1 cellular context compared by ENCODE assay signal in genomic region chr6:17730078-17730704, GRCh38.
TF ChIP-seq lines count a peak whose summit lies in the region.

No MANE protein-coding gene starts in this region.

TF ChIP-seq in GM23338, 12 proteins besides CTCF, POLR2A, EP300 and RAD21 (continued from another document):
- TF ChIP-seq, protein P1, sequence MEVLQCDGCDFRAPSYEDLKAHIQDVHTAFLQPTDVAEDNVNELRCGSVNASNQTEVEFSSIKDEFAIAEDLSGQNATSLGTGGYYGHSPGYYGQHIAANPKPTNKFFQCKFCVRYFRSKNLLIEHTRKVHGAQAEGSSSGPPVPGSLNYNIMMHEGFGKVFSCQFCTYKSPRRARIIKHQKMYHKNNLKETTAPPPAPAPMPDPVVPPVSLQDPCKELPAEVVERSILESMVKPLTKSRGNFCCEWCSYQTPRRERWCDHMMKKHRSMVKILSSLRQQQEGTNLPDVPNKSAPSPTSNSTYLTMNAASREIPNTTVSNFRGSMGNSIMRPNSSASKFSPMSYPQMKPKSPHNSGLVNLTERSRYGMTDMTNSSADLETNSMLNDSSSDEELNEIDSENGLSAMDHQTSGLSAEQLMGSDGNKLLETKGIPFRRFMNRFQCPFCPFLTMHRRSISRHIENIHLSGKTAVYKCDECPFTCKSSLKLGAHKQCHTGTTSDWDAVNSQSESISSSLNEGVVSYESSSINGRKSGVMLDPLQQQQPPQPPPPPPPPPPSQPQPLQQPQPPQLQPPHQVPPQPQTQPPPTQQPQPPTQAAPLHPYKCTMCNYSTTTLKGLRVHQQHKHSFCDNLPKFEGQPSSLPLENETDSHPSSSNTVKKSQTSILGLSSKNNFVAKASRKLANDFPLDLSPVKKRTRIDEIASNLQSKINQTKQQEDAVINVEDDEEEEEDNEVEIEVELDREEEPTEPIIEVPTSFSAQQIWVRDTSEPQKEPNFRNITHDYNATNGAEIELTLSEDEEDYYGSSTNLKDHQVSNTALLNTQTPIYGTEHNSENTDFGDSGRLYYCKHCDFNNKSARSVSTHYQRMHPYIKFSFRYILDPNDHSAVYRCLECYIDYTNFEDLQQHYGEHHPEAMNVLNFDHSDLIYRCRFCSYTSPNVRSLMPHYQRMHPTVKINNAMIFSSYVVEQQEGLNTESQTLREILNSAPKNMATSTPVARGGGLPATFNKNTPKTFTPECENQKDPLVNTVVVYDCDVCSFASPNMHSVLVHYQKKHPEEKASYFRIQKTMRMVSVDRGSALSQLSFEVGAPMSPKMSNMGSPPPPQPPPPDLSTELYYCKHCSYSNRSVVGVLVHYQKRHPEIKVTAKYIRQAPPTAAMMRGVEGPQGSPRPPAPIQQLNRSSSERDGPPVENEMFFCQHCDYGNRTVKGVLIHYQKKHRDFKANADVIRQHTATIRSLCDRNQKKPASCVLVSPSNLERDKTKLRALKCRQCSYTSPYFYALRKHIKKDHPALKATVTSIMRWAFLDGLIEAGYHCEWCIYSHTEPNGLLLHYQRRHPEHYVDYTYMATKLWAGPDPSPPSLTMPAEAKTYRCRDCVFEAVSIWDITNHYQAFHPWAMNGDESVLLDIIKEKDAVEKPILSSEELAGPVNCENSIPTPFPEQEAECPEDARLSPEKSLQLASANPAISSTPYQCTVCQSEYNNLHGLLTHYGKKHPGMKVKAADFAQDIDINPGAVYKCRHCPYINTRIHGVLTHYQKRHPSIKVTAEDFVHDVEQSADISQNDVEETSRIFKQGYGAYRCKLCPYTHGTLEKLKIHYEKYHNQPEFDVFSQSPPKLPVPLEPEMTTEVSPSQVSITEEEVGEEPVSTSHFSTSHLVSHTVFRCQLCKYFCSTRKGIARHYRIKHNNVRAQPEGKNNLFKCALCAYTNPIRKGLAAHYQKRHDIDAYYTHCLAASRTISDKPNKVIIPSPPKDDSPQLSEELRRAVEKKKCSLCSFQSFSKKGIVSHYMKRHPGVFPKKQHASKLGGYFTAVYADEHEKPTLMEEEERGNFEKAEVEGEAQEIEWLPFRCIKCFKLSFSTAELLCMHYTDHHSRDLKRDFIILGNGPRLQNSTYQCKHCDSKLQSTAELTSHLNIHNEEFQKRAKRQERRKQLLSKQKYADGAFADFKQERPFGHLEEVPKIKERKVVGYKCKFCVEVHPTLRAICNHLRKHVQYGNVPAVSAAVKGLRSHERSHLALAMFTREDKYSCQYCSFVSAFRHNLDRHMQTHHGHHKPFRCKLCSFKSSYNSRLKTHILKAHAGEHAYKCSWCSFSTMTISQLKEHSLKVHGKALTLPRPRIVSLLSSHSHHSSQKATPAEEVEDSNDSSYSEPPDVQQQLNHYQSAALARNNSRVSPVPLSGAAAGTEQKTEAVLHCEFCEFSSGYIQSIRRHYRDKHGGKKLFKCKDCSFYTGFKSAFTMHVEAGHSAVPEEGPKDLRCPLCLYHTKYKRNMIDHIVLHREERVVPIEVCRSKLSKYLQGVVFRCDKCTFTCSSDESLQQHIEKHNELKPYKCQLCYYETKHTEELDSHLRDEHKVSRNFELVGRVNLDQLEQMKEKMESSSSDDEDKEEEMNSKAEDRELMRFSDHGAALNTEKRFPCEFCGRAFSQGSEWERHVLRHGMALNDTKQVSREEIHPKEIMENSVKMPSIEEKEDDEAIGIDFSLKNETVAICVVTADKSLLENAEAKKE (CRISPR knock-in tag; IDR thresholded peaks at IDR 0.05), result no peak
- no peak for TF ChIP-seq POLR2AphosphoS5 (IDR thresholded peaks at IDR 0.05; ENCODE audit: low read depth)
- TF ChIP-seq EZH2phosphoT487 (IDR thresholded peaks at IDR 0.05; ENCODE audit: unreplicated experiment), result no peak
TF ChIP-seq in GM23338: peak in this region for 0.
